In the genomic region with DNA sequence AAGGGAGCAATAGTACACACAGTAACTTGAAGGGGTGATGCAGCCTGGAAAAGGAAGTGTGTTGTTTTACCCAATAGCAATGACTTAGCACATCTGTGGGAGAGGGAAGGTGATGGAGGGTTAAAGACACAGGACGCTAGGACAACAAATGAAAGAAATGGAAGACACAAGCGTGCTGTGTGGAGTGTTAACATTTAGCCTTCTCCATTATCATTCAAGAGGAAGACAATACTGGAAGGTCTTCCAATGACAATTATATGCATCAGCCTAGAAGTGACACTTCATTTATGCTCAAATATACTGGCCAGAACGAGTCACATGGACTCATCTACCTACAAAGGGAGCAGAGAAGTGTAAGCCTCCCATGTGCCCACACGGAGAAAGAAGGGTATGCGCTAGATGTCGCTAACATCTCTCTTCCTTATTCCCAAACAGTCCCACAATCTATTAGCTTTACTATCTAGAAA, we compare ENCODE assay signal across 18 cellular contexts.
DNase-seq lines count a peak whose midpoint lies in the region; ATAC-seq and TF ChIP-seq lines count a peak whose summit lies in the region.
"Had no signal": no experiment of that assay in that cellular context is flagged by ENCODE, and none has a peak within 500 bp of the region (broad histone marks: within the 10 kb centered on the region; RNA-seq: fewer than 3 reads in every experiment).

No MANE protein-coding gene starts in this region.

- H3K9me3 ChIP-seq in WERI-Rb-1 (ENCODE audit: severe bottlenecking) (no peaks in the 10 kb centered on the region), iPS-20b (ENCODE audit: insufficient read depth, low read depth, low read length) (no peaks in the 10 kb centered on the region)

- H3K4me1 ChIP-seq in iPS-20b (ENCODE audit: insufficient read depth, low read length): peaks cover 30% of the 10 kb centered on the region

- TF ChIP-seq CTCF in C4-2B (conservative IDR thresholded peaks at IDR 0.05) (no peak), HL-60 (IDR thresholded peaks at IDR 0.05; ENCODE audit: insufficient read depth, low read length) (no peak), WERI-Rb-1 (IDR thresholded peaks at IDR 0.05; ENCODE audit: low read depth, low read length) (no peak)

- H3K4me3 ChIP-seq in HL-60 (replicated peaks; ENCODE audit: insufficient read depth, low read length) (no peak overlapping the region), WERI-Rb-1 (ENCODE audit: low read depth, low read length) (no peak overlapping the region), iPS-20b (ENCODE audit: low read length) (peak overlapping the region; percentile 2; the same call in 1 of the 2 replicates)
- H3K4me3 ChIP-seq: skin epidermis had no signal

- H3K9ac ChIP-seq in iPS-20b (ENCODE audit: low read depth, low read length): no peak overlapping the region

- H3K36me3 ChIP-seq in WERI-Rb-1 (peaks cover 6% of the 10 kb centered on the region), iPS-20b (ENCODE audit: insufficient read depth, low read depth, low read length) (no peaks in the 10 kb centered on the region)

- no peak for ATAC-seq in HG03159 (IDR thresholded peaks at IDR 0.05; ENCODE audit: unreplicated experiment)
- ATAC-seq: HCT116; left colon; SK-N-SH treated with all-trans-retinoic acid at 6 μM for 48 hours; stimulated activated effector memory CD8-positive, alpha-beta T cell treated with anti-CD3 and anti-CD28 coated beads, Interleukin-12 subunit alpha, Interleukin-12 subunit beta, amount 100 ng/mL, for 72 hours had no signal

- H3K27me3 ChIP-seq in HL-60 (ENCODE audit: insufficient read depth, poor library complexity, severe bottlenecking) (no peaks in the 10 kb centered on the region), WERI-Rb-1 (ENCODE audit: insufficient read depth, low read depth, severe bottlenecking) (no peaks in the 10 kb centered on the region), iPS-20b (ENCODE audit: insufficient read depth, low read length) (no peaks in the 10 kb centered on the region)

- DNase-seq in HL-60 (ENCODE audit: low read depth in 1 of 2, low spot score in 1 of 2): peak; percentile 62 to 75
- DNase-seq in WERI-Rb-1: no peak
- DNase-seq in dedifferentiated amniotic fluid mesenchymal stem cell (ENCODE audit: extremely low spot score): no peak
- DNase-seq in hippocampal formation (lab: John Stamatoyannopoulos, UW): no peak
- DNase-seq: activated CD4-positive, alpha-beta memory T cell treated with anti-CD3 and anti-CD28 coated beads for 36 hours; left colon; mesenchymal stem cell; NCI-H1048; NCI-H187 treated with DMSO at 0.1 percent for 48 hours; NCI-H526; stimulated activated CD4-positive, alpha-beta T cell treated with anti-CD3 and anti-CD28 coated beads, Interleukin-2, amount 100 ng/mL, for 24 hours had no signal

- H3K27ac ChIP-seq in C4-2B: peak overlapping the region; percentile 71; the same call in 1 of the 2 replicates
- peak overlapping the region; percentile 26; the same call in 1 of the 2 replicates for H3K27ac ChIP-seq in HL-60 (replicated peaks)
- H3K27ac ChIP-seq in WERI-Rb-1: peak overlapping the region; percentile 83; the same call in 1 of the 2 replicates
- H3K27ac ChIP-seq in iPS-20b (ENCODE audit: low read length): no peak overlapping the region
- H3K27ac ChIP-seq: skin epidermis had no signal

Comparison
In these comparisons a context has a peak if more than half of its experiments do, and no peak if none do; other contexts are left out.
1. DNase-seq: peak in HL-60 (2 of 2); none in WERI-Rb-1 (single experiment), dedifferentiated amniotic fluid mesenchymal stem cell (single experiment) and hippocampal formation (0 of 2).